ENCODE assay signal across 8 cellular contexts in genomic region chr19:36489920-36490415, GRCh38. TPM values are rescaled to one million over a fixed set of nuclear protein-coding genes. Genes with fewer than 3 reads are reported as not detected.
DNase-seq lines count a peak whose midpoint lies in the region; ATAC-seq and TF ChIP-seq lines count a peak whose summit lies in the region.

No MANE protein-coding gene starts in this region.

- H4K8ac ChIP-seq in H9 (replicated peaks; ENCODE audit: insufficient read length, low read depth, low read length): peak overlapping the region; percentile 14

- H3K27me3 Mint-ChIP-seq in H9 (ENCODE audit: low read depth) (no peaks in the 10 kb centered on the region), chondrocyte (ENCODE audit: low read depth) (no peaks in the 10 kb centered on the region)

- H2BK20ac ChIP-seq in H9 (ENCODE audit: low read depth, low read length, poor library complexity, severe bottlenecking): no peak overlapping the region

- H2BK12ac ChIP-seq in H9 (ENCODE audit: insufficient read length, low read depth, low read length): no peak overlapping the region

- H3K4me3 Mint-ChIP-seq in H9: peak overlapping the region; percentile 97 to 99
- peak overlapping the region; percentile 97 for H3K4me3 Mint-ChIP-seq in chondrocyte (ENCODE audit: unreplicated experiment)

- no CpG with 5 or more reads among the region's 15 CpGs for WGBS in H9 (ENCODE audit: extremely low coverage, insufficient read length, low lambda C conversion rate)

- no peak overlapping the region for H3T11ph ChIP-seq in H9 (ENCODE audit: low read length)

- H3K4me2 ChIP-seq in H9 (ENCODE audit: insufficient read depth, insufficient read length, low read length): peak overlapping the region; percentile 58

- H3K14ac ChIP-seq in H9 (ENCODE audit: insufficient read depth, low read length): peak overlapping the region; percentile 54; the same call in 1 of the 2 replicates

- H2BK120ac ChIP-seq in H9 (ENCODE audit: low read depth, low read length, poor library complexity, severe bottlenecking): no peak overlapping the region

- H3K23ac ChIP-seq in H9 (ENCODE audit: insufficient read length, low read depth, low read length): no peak overlapping the region

- H3K27me3 ChIP-seq in H9 (ENCODE audit: insufficient read depth, low read length): no peaks in the 10 kb centered on the region

- no peak overlapping the region for H2BK15ac ChIP-seq in H9 (ENCODE audit: low read depth, low read length)

- H3K9me3 Mint-ChIP-seq in H9 (peaks cover 34 to 36% of the 10 kb centered on the region in 2 experiments), chondrocyte (ENCODE audit: low read depth) (peaks cover 8% of the 10 kb centered on the region)

- peaks cover 2% of the 10 kb centered on the region; the same call in 1 of the 2 replicates for H3K4me1 ChIP-seq in H9 (ENCODE audit: insufficient read depth, low read length)

- peak overlapping the region; percentile 88 for H3K9ac ChIP-seq in H9 (ENCODE audit: extremely low read depth, insufficient read length, low read length)

- H3K56ac ChIP-seq in H9 (ENCODE audit: insufficient read length, low read depth, low read length): no peak overlapping the region

- no peaks in the 10 kb centered on the region for H3K9me3 ChIP-seq in H9 (ENCODE audit: control insufficient read depth, low read depth, low read length)

- TF ChIP-seq POLR2A in GM10847 (IDR thresholded peaks at IDR 0.05; ENCODE audit: extremely low read depth, insufficient read length): peak; percentile 31

- H3K4ac ChIP-seq in H9 (ENCODE audit: low read depth, low read length): no peak overlapping the region

- H3K36me3 Mint-ChIP-seq in H9 (ENCODE audit: insufficient read depth in 1 of 3, low read depth in 3 of 3) (peaks cover 23 to 35% (median 33%) of the 10 kb centered on the region in 3 experiments), chondrocyte (ENCODE audit: low read depth) (peaks cover 2% of the 10 kb centered on the region)

- H3K27ac Mint-ChIP-seq in H9 (peak overlapping the region; percentile 100), chondrocyte (ENCODE audit: unreplicated experiment) (peak overlapping the region; percentile 100)

- TF ChIP-seq CTCF in H9 (conservative IDR thresholded peaks at IDR 0.05): no peak
- TF ChIP-seq CTCF in chondrocyte (IDR thresholded peaks at IDR 0.05): no peak

- peak; percentile 1 for ATAC-seq in left lobe of liver

- H3K18ac ChIP-seq in H9 (ENCODE audit: insufficient read length, low read depth, low read length): peak overlapping the region; percentile 98

- no peaks in the 10 kb centered on the region for H3K79me1 ChIP-seq in H9 (ENCODE audit: insufficient read depth, low read depth, low read length, poor library complexity, severe bottlenecking)

- DNase-seq in H9: peak; percentile 96
- DNase-seq in MV-4-11 (lab: John Stamatoyannopoulos, UW): peak; percentile 90
- DNase-seq in T-helper 9 cell: peak; percentile 49
- DNase-seq in chondrocyte (ENCODE audit: low spot score): no peak
- DNase-seq in left lobe of liver (ENCODE audit: low spot score): no peak
- DNase-seq in stimulated activated CD4-positive, alpha-beta T cell treated with anti-CD3 and anti-CD28 coated beads, Interleukin-4, amount 100 ng/mL, for 4 hours: peak; percentile 63 to 73
- no peak for DNase-seq in cerebellar cortex (ENCODE audit: low spot score)

- H4K5ac ChIP-seq in H9 (ENCODE audit: insufficient read length, low read depth, low read length): no peak overlapping the region

- no peak overlapping the region for H4K91ac ChIP-seq in H9 (ENCODE audit: insufficient read length, low read depth, low read length)

- no peak overlapping the region for H3K27ac ChIP-seq in H9 (ENCODE audit: insufficient read length, low read depth, low read length)

- H2AFZ ChIP-seq in H9 (ENCODE audit: low read length): peak overlapping the region; percentile 26

- H3K4me1 Mint-ChIP-seq in H9 (peaks cover 19 to 20% of the 10 kb centered on the region in 2 experiments), chondrocyte (ENCODE audit: low read depth) (peaks cover 25% of the 10 kb centered on the region)

- no peak overlapping the region for H2AK5ac ChIP-seq in H9 (ENCODE audit: insufficient read length, low read length)

- H3K23me2 ChIP-seq in H9 (ENCODE audit: insufficient read length, low read depth, low read length, poor library complexity, severe bottlenecking): peaks cover 9% of the 10 kb centered on the region

- H3K79me2 ChIP-seq in H9 (ENCODE audit: insufficient read depth, low read length): no peaks in the 10 kb centered on the region; the same call in 1 of the 2 replicates

- H2BK5ac ChIP-seq in H9 (ENCODE audit: insufficient read length, low read length): no peak overlapping the region

- no peaks in the 10 kb centered on the region for H4K20me1 ChIP-seq in H9 (ENCODE audit: control insufficient read depth, insufficient read depth, insufficient read length)

RNA-seq across cellular contexts. Expression of gene ZNF566, which starts 0.6 kb away (rescaled TPM):
- total RNA-seq in H9 (2021) (18.0 and 18.3 TPM in 2 replicates), chondrocyte (12.1 to 14.6 TPM (median 13.8 TPM) in 3 replicates), left lobe of liver (4.9 TPM)

RNA-seq across cellular contexts. Expression of gene ZNF260, which starts 38.1 kb away (rescaled TPM):
- total RNA-seq in H9 (2021): 22.5 and 26.1 TPM in 2 replicates
- 14.0 to 16.6 TPM (median 15.5 TPM) in 3 replicates for total RNA-seq in chondrocyte
- 4.1 TPM for total RNA-seq in left lobe of liver

Comparison
In these comparisons a context has a peak if more than half of its experiments do, and no peak if none do; other contexts are left out.
1. DNase-seq: peak in H9 (single experiment), MV-4-11 (single experiment), T-helper 9 cell (single experiment) and stimulated activated CD4-positive, alpha-beta T cell treated with anti-CD3 and anti-CD28 coated beads, Interleukin-4, amount 100 ng/mL, for 4 hours (2 of 2); none in chondrocyte (single experiment), left lobe of liver (single experiment) and cerebellar cortex (single experiment).